12 cellular contexts compared by ENCODE assay signal in the genomic region with DNA sequence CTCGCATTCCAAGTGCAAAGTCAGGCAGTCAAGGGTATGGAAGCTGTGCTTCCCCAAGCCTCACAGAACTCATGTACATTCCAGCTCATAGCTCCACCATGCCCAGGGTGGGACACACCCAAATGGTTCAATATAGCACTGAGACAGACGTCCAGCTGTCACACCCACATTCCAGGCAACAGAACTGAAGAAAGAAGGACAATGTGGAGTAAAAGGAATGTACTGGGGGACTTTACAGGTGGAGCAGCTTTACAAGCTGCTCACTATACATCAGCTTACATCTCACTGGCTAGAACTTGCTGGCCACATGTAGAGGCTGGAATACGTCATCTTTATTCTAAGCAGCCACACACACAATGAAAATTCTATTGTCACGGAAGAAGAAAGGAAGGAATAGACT.
DNase-seq lines count a peak whose midpoint lies in the region; ATAC-seq and TF ChIP-seq lines count a peak whose summit lies in the region.
"Had no signal": no experiment of that assay in that cellular context is flagged by ENCODE, and none has a peak within 500 bp of the region (broad histone marks: within the 10 kb centered on the region; RNA-seq: fewer than 3 reads in every experiment).

No MANE protein-coding gene starts in this region.

- intact Hi-C loops in heart right ventricle (cut with DNase I) = loop anchor here in 1 of 10 donors (10.0 kb wide), 2 partner anchors 203 to 283 kb away; no protein-coding TSS in a partner anchor
- intact Hi-C loops in activated T-helper 1 cell treated with anti-CD3 and anti-CD28 coated beads, Interleukin-12 subunit alpha, Interleukin-12 subunit beta, Interleukin-2, Interleukin-4 antibody, amounts not matched to agents 30 ng/mL and 10 ng/mL and 1 ng/mL, durations not matched to agents 14 hours and 24 hours and 36 hours (cut with micrococcal nuclease) = no loop called here

- no peak for TF ChIP-seq CTCF in heart right ventricle (IDR thresholded peaks at IDR 0.05)

- H3K36me3 ChIP-seq in SJCRH30 (no peaks in the 10 kb centered on the region), heart right ventricle (no peaks in the 10 kb centered on the region)

- H3K27me3 Mint-ChIP-seq in activated T-helper 1 cell treated with anti-CD3 and anti-CD28 coated beads, Interleukin-12 subunit alpha, Interleukin-12 subunit beta, Interleukin-2, Interleukin-4 antibody, amounts not matched to agents 30 ng/mL and 10 ng/mL and 1 ng/mL, durations not matched to agents 14 hours and 24 hours and 36 hours (ENCODE audit: insufficient read depth) = no peaks in the 10 kb centered on the region

- H3K27ac ChIP-seq in SJCRH30 = no peak overlapping the region
- peak overlapping the region in 1 of 10 donors; percentile 6 for H3K27ac ChIP-seq in heart right ventricle

- no peak overlapping the region for H3K27ac Mint-ChIP-seq in activated T-helper 1 cell treated with anti-CD3 and anti-CD28 coated beads, Interleukin-12 subunit alpha, Interleukin-12 subunit beta, Interleukin-2, Interleukin-4 antibody, amounts not matched to agents 30 ng/mL and 10 ng/mL and 1 ng/mL, durations not matched to agents 14 hours and 24 hours and 36 hours
- H3K27ac Mint-ChIP-seq: stimulated activated effector memory CD8-positive, alpha-beta T cell treated with anti-CD3 and anti-CD28 coated beads, Interleukin-12 subunit alpha, Interleukin-12 subunit beta, amount 100 ng/mL, for 72 hours had no signal

- no peak overlapping the region for H3K4me3 Mint-ChIP-seq in activated T-helper 1 cell treated with anti-CD3 and anti-CD28 coated beads, Interleukin-12 subunit alpha, Interleukin-12 subunit beta, Interleukin-2, Interleukin-4 antibody, amounts not matched to agents 30 ng/mL and 10 ng/mL and 1 ng/mL, durations not matched to agents 14 hours and 24 hours and 36 hours
- H3K4me3 Mint-ChIP-seq: stimulated activated effector memory CD8-positive, alpha-beta T cell treated with anti-CD3 and anti-CD28 coated beads, Interleukin-12 subunit alpha, Interleukin-12 subunit beta, amount 100 ng/mL, for 72 hours had no signal

- 46 to 57% methylated on average over 4 of the region's 4 CpGs for WGBS in heart right ventricle, 2 donors

- peaks cover 3% of the 10 kb centered on the region for H3K36me3 Mint-ChIP-seq in activated T-helper 1 cell treated with anti-CD3 and anti-CD28 coated beads, Interleukin-12 subunit alpha, Interleukin-12 subunit beta, Interleukin-2, Interleukin-4 antibody, amounts not matched to agents 30 ng/mL and 10 ng/mL and 1 ng/mL, durations not matched to agents 14 hours and 24 hours and 36 hours (ENCODE audit: low read depth)
- H3K36me3 Mint-ChIP-seq: stimulated activated effector memory CD8-positive, alpha-beta T cell treated with anti-CD3 and anti-CD28 coated beads, Interleukin-12 subunit alpha, Interleukin-12 subunit beta, amount 100 ng/mL, for 72 hours had no signal

- no peaks in the 10 kb centered on the region for H3K4me1 ChIP-seq in SJCRH30
- peaks cover 0 to 46% (median 18%) of the 10 kb centered on the region in 9 donors for H3K4me1 ChIP-seq in heart right ventricle

- peaks cover 33% of the 10 kb centered on the region for H3K4me1 Mint-ChIP-seq in activated T-helper 1 cell treated with anti-CD3 and anti-CD28 coated beads, Interleukin-12 subunit alpha, Interleukin-12 subunit beta, Interleukin-2, Interleukin-4 antibody, amounts not matched to agents 30 ng/mL and 10 ng/mL and 1 ng/mL, durations not matched to agents 14 hours and 24 hours and 36 hours (ENCODE audit: low read depth)

- H3K9me3 ChIP-seq in SJCRH30 (replicated peaks) (no peaks in the 10 kb centered on the region), heart right ventricle (no peaks in the 10 kb centered on the region)

- H3K27me3 ChIP-seq in SJCRH30 (no peaks in the 10 kb centered on the region), heart right ventricle (no peaks in the 10 kb centered on the region)

- peak; percentile 34 for DNase-seq in EH (ENCODE audit: low read depth)
- DNase-seq in SJCRH30 = peak; percentile 15 to 20
- DNase-seq in heart right ventricle = no peak
- peak; percentile 25 for DNase-seq in retina
- no peak for DNase-seq in stimulated activated CD4-positive, alpha-beta T cell treated with anti-CD3 and anti-CD28 coated beads, Interleukin-4, amount 100 ng/mL, for 1 hour
- no peak for DNase-seq in activated T-helper 1 cell treated with anti-CD3 and anti-CD28 coated beads, Interleukin-12 subunit alpha, Interleukin-12 subunit beta, Interleukin-2, Interleukin-4 antibody, amounts not matched to agents 30 ng/mL and 10 ng/mL and 1 ng/mL, durations not matched to agents 14 hours and 24 hours and 36 hours (ENCODE audit: low spot score)
- no peak for DNase-seq in NCI-H446 treated with DMSO at 0.1 percent for 48 hours (lab: John Stamatoyannopoulos, UW)
- DNase-seq in NCI-H345 treated with DMSO at 0.1 percent for 48 hours (lab: John Stamatoyannopoulos, UW; ENCODE audit: unreplicated experiment) = no peak
- DNase-seq: amniotic stem cell, NCI-H2171 treated with DMSO at 0.1 percent for 48 hours, T-helper 9 cell had no signal

- no peaks in the 10 kb centered on the region for H3K9me3 Mint-ChIP-seq in activated T-helper 1 cell treated with anti-CD3 and anti-CD28 coated beads, Interleukin-12 subunit alpha, Interleukin-12 subunit beta, Interleukin-2, Interleukin-4 antibody, amounts not matched to agents 30 ng/mL and 10 ng/mL and 1 ng/mL, durations not matched to agents 14 hours and 24 hours and 36 hours
- H3K9me3 Mint-ChIP-seq: stimulated activated effector memory CD8-positive, alpha-beta T cell treated with anti-CD3 and anti-CD28 coated beads, Interleukin-12 subunit alpha, Interleukin-12 subunit beta, amount 100 ng/mL, for 72 hours had no signal

- peak in 6 of 8 donors; percentile 11 to 52 (median 37) for ATAC-seq in heart right ventricle
- ATAC-seq: stimulated activated effector memory CD8-positive, alpha-beta T cell treated with anti-CD3 and anti-CD28 coated beads, Interleukin-12 subunit alpha, Interleukin-12 subunit beta, amount 100 ng/mL, for 72 hours had no signal

- H3K4me3 ChIP-seq in SJCRH30 (no peak overlapping the region), heart right ventricle (no peak overlapping the region)

Comparison
In these comparisons a context has a peak if more than half of its experiments do, and no peak if none do; other contexts are left out.
1. DNase-seq: peak in EH (single experiment), SJCRH30 (2 of 2) and retina (single experiment); none in heart right ventricle (0 of 2), stimulated activated CD4-positive, alpha-beta T cell treated with anti-CD3 and anti-CD28 coated beads, Interleukin-4, amount 100 ng/mL, for 1 hour (single experiment), activated T-helper 1 cell treated with anti-CD3 and anti-CD28 coated beads, Interleukin-12 subunit alpha, Interleukin-12 subunit beta, Interleukin-2, Interleukin-4 antibody, amounts not matched to agents 30 ng/mL and 10 ng/mL and 1 ng/mL, durations not matched to agents 14 hours and 24 hours and 36 hours (single experiment), NCI-H446 treated with DMSO at 0.1 percent for 48 hours (single experiment) and NCI-H345 treated with DMSO at 0.1 percent for 48 hours (single experiment).